Comparison of ENCODE assay signal across 11 cellular contexts in the genomic region with DNA sequence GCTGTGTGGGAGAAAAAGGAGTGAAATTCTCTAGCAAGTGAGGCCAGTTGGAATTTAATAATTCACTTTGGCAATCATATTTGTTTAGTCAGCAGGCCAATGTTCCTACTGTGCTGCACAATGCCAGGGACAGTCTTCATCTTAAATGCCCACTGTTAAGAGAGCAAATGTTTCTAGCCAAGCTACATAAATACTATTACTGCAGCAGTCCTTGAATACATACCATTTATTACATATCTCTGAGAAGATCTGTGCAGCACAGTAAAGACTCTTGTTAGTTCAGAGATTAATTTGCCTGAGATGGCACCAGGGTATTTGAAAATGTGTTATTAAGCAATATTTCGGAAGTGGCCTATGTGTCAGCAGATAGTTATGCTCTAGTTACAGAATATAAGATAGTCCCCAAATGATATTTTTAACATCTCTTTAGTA.
A peak's percentile ranks its signal among the peaks of the same experiment; 100 is the strongest.
DNase-seq lines count a peak whose midpoint lies in the region; ATAC-seq and TF ChIP-seq lines count a peak whose summit lies in the region.
"Had no signal": no experiment of that assay in that cellular context is flagged by ENCODE, and none has a peak within 500 bp of the region (broad histone marks: within the 10 kb centered on the region; RNA-seq: fewer than 3 reads in every experiment).

No MANE protein-coding gene starts in this region.

- no peaks in the 10 kb centered on the region for H3K9me2 ChIP-seq in PC-3 (replicated peaks; ENCODE audit: low read length)

- intact Hi-C loops in PC-3 (cut with micrococcal nuclease): no loop called here
- intact Hi-C loops in prostate gland (cut with DNase I): no loop called here
- intact Hi-C loops in ovary (cut with DNase I): no loop called here

- no TSS peak for BruUV-seq in PC-3 (replicated peaks; lab: Mats Ljungman, UMichigan)

- peaks cover 9% of the 10 kb centered on the region for H3K4me1 Mint-ChIP-seq in stimulated activated effector memory CD8-positive, alpha-beta T cell treated with anti-CD3 and anti-CD28 coated beads, Interleukin-12 subunit alpha, Interleukin-12 subunit beta, amount 100 ng/mL, for 72 hours

- H3K27ac ChIP-seq in PC-3 (ENCODE audit: low read length) (peak overlapping the region; percentile 66), fibroblast of lung (ENCODE audit: insufficient read depth, low read length) (no peak overlapping the region), prostate gland (peak overlapping the region; percentile 20 to 23), ovary (no peak overlapping the region)

- POLR2A ChIA-PET in PC-3 (lab: Charles Lee; ENCODE audit: unreplicated experiment): no interaction called here

- H3K36me3 ChIP-seq in PC-3 (ENCODE audit: low read depth, low read length) (no peaks in the 10 kb centered on the region), fibroblast of lung (ENCODE audit: control insufficient read depth, insufficient read depth, low read length) (no peaks in the 10 kb centered on the region), prostate gland (no peaks in the 10 kb centered on the region), ovary (no peaks in the 10 kb centered on the region)

- H3K4me3 ChIP-seq in PC-3 (ENCODE audit: low read length) (no peak overlapping the region), fibroblast of lung (replicated peaks in 1 of 4; ENCODE audit: control extremely low read depth in 1 of 4, insufficient read depth in 1 of 4, low read depth in 3 of 4, low read length in 4 of 4) (no peak overlapping the region), prostate gland (no peak overlapping the region), ovary (no peak overlapping the region)
- H3K4me3 ChIP-seq: K562 had no signal

- H2AFZ ChIP-seq in PC-3 (ENCODE audit: low read length) (no peak overlapping the region), fibroblast of lung (ENCODE audit: low read length) (no peak overlapping the region)

- CTCF ChIA-PET in PC-3 (lab: Charles Lee): interaction anchor here (0.7 kb wide), 1 partner anchor 26 kb away, joined by 4 read pairs; no protein-coding TSS in a partner anchor

- H3K4me2 ChIP-seq in PC-3 (ENCODE audit: low read length) (peak overlapping the region; percentile 45), fibroblast of lung (ENCODE audit: extremely low read depth, insufficient read depth, low read length) (peak overlapping the region; percentile 49)

- TF ChIP-seq POLR2A in prostate gland (IDR thresholded peaks at IDR 0.05) (no peak), ovary (IDR thresholded peaks at IDR 0.05) (no peak)

- no peak for TF ChIP-seq EP300 in ovary (IDR thresholded peaks at IDR 0.05)

- H3K27ac Mint-ChIP-seq in stimulated activated effector memory CD8-positive, alpha-beta T cell treated with anti-CD3 and anti-CD28 coated beads, Interleukin-12 subunit alpha, Interleukin-12 subunit beta, amount 100 ng/mL, for 72 hours: no peak overlapping the region

- H3K9ac ChIP-seq in PC-3 (ENCODE audit: low read length) (no peak overlapping the region), fibroblast of lung (ENCODE audit: insufficient read depth, low read length) (no peak overlapping the region)

- H3K4me3 Mint-ChIP-seq in stimulated activated effector memory CD8-positive, alpha-beta T cell treated with anti-CD3 and anti-CD28 coated beads, Interleukin-12 subunit alpha, Interleukin-12 subunit beta, amount 100 ng/mL, for 72 hours: no peak overlapping the region

- H3K27me3 ChIP-seq in PC-3 (ENCODE audit: low read length): no peaks in the 10 kb centered on the region
- H3K27me3 ChIP-seq in fibroblast of lung (ENCODE audit: control insufficient read depth, insufficient read depth, low read length): no peaks in the 10 kb centered on the region
- H3K27me3 ChIP-seq in prostate gland (replicated peaks; ENCODE audit: insufficient read depth): no peaks in the 10 kb centered on the region
- no peaks in the 10 kb centered on the region for H3K27me3 ChIP-seq in ovary

- 27% methylated on average over 1 of the region's 1 CpG for WGBS in prostate gland
- 21 to 45% (median 36%) methylated on average over 1 of the region's 1 CpG for WGBS in ovary, 3 donors

- no peaks in the 10 kb centered on the region for H3F3A ChIP-seq in PC-3 (ENCODE audit: low read length, unreplicated experiment)

- TF ChIP-seq CTCF in PC-3 (conservative IDR thresholded peaks at IDR 0.05; ENCODE audit: low read depth, low read length): no peak
- TF ChIP-seq CTCF in fibroblast of lung (conservative IDR thresholded peaks at IDR 0.05 in 1 of 2, IDR thresholded peaks at IDR 0.05 in 1 of 2; ENCODE audit: low read depth in 1 of 2, low read length in 2 of 2): no peak
- no peak for TF ChIP-seq CTCF in prostate gland (IDR thresholded peaks at IDR 0.05)
- no peak for TF ChIP-seq CTCF in ovary (IDR thresholded peaks at IDR 0.05)

- H3K9me3 ChIP-seq in PC-3 (ENCODE audit: low read length): no peaks in the 10 kb centered on the region
- no peaks in the 10 kb centered on the region for H3K9me3 ChIP-seq in fibroblast of lung (ENCODE audit: control insufficient read depth, insufficient read depth, low read depth, low read length)
- no peaks in the 10 kb centered on the region for H3K9me3 ChIP-seq in prostate gland
- H3K9me3 ChIP-seq in ovary: no peaks in the 10 kb centered on the region

- H3K4me1 ChIP-seq in PC-3 (ENCODE audit: insufficient read depth, low read length) (peaks cover 23% of the 10 kb centered on the region), fibroblast of lung (ENCODE audit: control insufficient read depth, extremely low read depth, insufficient read depth, low read length) (peaks cover 15% of the 10 kb centered on the region), prostate gland (replicated peaks) (no peaks in the 10 kb centered on the region), ovary (ENCODE audit: insufficient read depth) (peaks cover 4% of the 10 kb centered on the region)

- DNase-seq in G401 (ENCODE audit: low spot score) (peak; percentile 82), PC-3 (peak; percentile 50), fibroblast of lung (ENCODE audit: low read depth in 2 of 2) (peak; percentile 73 to 74), prostate gland (ENCODE audit: low spot score) (no peak), ovary (no peak), DMS114 treated with DMSO at 0.1 percent for 48 hours (lab: John Stamatoyannopoulos, UW; ENCODE audit: unreplicated experiment) (no peak)
- no peak for DNase-seq in stimulated activated effector memory CD8-positive, alpha-beta T cell treated with anti-CD3 and anti-CD28 coated beads, Interleukin-12 subunit alpha, Interleukin-12 subunit beta, amount 100 ng/mL, for 72 hours (ENCODE audit: low spot score in 2 of 2)
- DNase-seq: amniotic stem cell, DMS79 treated with DMSO at 0.1 percent for 48 hours had no signal

- no peaks in the 10 kb centered on the region for H3K36me3 Mint-ChIP-seq in stimulated activated effector memory CD8-positive, alpha-beta T cell treated with anti-CD3 and anti-CD28 coated beads, Interleukin-12 subunit alpha, Interleukin-12 subunit beta, amount 100 ng/mL, for 72 hours

- H4K20me1 ChIP-seq in PC-3 (ENCODE audit: low read length): no peaks in the 10 kb centered on the region
- H4K20me1 ChIP-seq in fibroblast of lung (ENCODE audit: control insufficient read depth, extremely low read depth, insufficient read depth, low read length): no peaks in the 10 kb centered on the region

- peaks cover 2% of the 10 kb centered on the region for H3K9me3 Mint-ChIP-seq in stimulated activated effector memory CD8-positive, alpha-beta T cell treated with anti-CD3 and anti-CD28 coated beads, Interleukin-12 subunit alpha, Interleukin-12 subunit beta, amount 100 ng/mL, for 72 hours

- ATAC-seq in PC-3 (peak; percentile 23), HG03108 (IDR thresholded peaks at IDR 0.05; ENCODE audit: unreplicated experiment) (no peak)
- ATAC-seq in stimulated activated effector memory CD8-positive, alpha-beta T cell treated with anti-CD3 and anti-CD28 coated beads, Interleukin-12 subunit alpha, Interleukin-12 subunit beta, amount 100 ng/mL, for 72 hours: no peak
- ATAC-seq: K562 had no signal

- in situ Hi-C loops in G401 (cut with HindIII; ENCODE audit: low sequenced_read_pairs): no loop called here

- H3K79me2 ChIP-seq in PC-3 (ENCODE audit: low read length) (no peaks in the 10 kb centered on the region), fibroblast of lung (ENCODE audit: control insufficient read depth, insufficient read depth, low read length) (no peaks in the 10 kb centered on the region)

Comparison
In these comparisons a context has a peak if more than half of its experiments do, and no peak if none do; other contexts are left out.
1. DNase-seq: peak in G401 (single experiment), PC-3 (single experiment) and fibroblast of lung (2 of 2); none in prostate gland (single experiment), ovary (0 of 5), DMS114 treated with DMSO at 0.1 percent for 48 hours (single experiment) and stimulated activated effector memory CD8-positive, alpha-beta T cell treated with anti-CD3 and anti-CD28 coated beads, Interleukin-12 subunit alpha, Interleukin-12 subunit beta, amount 100 ng/mL, for 72 hours (0 of 2).
2. H3K27ac ChIP-seq: peak in PC-3 (single experiment) and prostate gland (2 of 2); none in fibroblast of lung (single experiment) and ovary (0 of 2).